8 cellular contexts compared by ENCODE assay signal in the genomic region with DNA sequence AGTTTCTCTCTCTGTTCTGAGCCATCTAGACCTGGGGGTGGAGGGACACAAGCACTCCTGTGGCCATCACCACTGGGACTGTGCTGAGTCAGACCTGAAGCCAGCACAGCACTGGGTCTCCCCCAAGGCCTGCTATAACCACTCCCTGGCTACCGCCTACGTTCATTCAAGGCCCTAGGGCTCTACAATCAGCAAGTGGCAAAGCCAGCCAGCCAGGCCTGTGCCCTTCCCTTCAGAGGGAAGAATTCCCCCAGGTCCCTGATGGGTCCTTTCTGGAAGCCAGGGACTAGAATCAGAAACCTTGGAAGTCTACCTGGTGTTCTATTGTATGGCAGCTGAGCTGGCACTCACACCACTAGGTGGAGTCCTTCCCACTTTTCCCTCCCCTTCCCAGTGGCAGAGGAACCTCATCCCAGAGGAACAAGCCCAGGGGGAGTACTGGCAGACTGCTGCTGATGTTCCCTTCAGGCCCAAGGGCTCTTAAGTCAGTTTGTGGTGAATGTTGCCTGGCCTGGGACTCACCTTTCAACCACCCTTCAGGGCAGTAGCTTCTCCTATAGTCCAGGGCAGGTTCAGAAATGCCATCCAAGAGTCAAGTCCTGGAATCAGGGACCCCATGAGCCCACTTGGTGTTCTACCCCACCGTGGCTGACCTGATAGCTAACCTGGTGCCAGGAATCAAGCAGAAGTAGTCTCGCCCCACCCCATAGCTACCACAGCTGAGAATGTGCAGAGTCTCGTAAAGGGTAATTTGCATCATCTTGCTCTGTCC. TPM values are rescaled to one million over a fixed set of nuclear protein-coding genes. Genes with fewer than 3 reads are reported as not detected.
DNase-seq lines count a peak whose midpoint lies in the region; ATAC-seq and TF ChIP-seq lines count a peak whose summit lies in the region.

No MANE protein-coding gene starts in this region.

- H3K36me3 ChIP-seq in left lung: no peaks in the 10 kb centered on the region

- H3K27me3 ChIP-seq in left lung: no peaks in the 10 kb centered on the region

- no peaks in the 10 kb centered on the region for H3K27me3 Mint-ChIP-seq in activated T-helper 17 cell treated with anti-CD3 and anti-CD28 coated beads, Interleukin-2, amount 50 U/mL, for 72 hours

- no peaks in the 10 kb centered on the region for H3K4me1 ChIP-seq in left lung

- H3K9me3 ChIP-seq in left lung: no peaks in the 10 kb centered on the region

- H3K4me1 Mint-ChIP-seq in activated T-helper 17 cell treated with anti-CD3 and anti-CD28 coated beads, Interleukin-2, amount 50 U/mL, for 72 hours: peaks cover 31% of the 10 kb centered on the region

- intact Hi-C loops in left lung (cut with DNase I): no loop called here

- peaks cover 14% of the 10 kb centered on the region for H3K36me3 Mint-ChIP-seq in activated T-helper 17 cell treated with anti-CD3 and anti-CD28 coated beads, Interleukin-2, amount 50 U/mL, for 72 hours (ENCODE audit: low read depth)

- no peaks in the 10 kb centered on the region for H3K9me3 Mint-ChIP-seq in activated T-helper 17 cell treated with anti-CD3 and anti-CD28 coated beads, Interleukin-2, amount 50 U/mL, for 72 hours

- H3K27ac Mint-ChIP-seq in activated T-helper 17 cell treated with anti-CD3 and anti-CD28 coated beads, Interleukin-2, amount 50 U/mL, for 72 hours: peak overlapping the region; percentile 20

- H3K4me3 ChIP-seq in GM12875 (ENCODE audit: low read depth, low read length): no peak overlapping the region
- no peak overlapping the region for H3K4me3 ChIP-seq in left lung

- no peak overlapping the region for H3K27ac ChIP-seq in C4-2B
- H3K27ac ChIP-seq in left lung: no peak overlapping the region

- TF ChIP-seq CTCF in C4-2B (conservative IDR thresholded peaks at IDR 0.05) (peak; percentile 85), GM12875 (IDR thresholded peaks at IDR 0.05; ENCODE audit: borderline replicate concordance, insufficient read depth, low read depth, low read length) (peak; percentile 62), left lung (IDR thresholded peaks at IDR 0.05) (peak; percentile 27 to 31)

- DNase-seq in left lung (no peak), NCI-H526 treated with DMSO at 0.1 percent for 48 hours (lab: John Stamatoyannopoulos, UW) (no peak), germinal center (ENCODE audit: low spot score) (no peak), anterior cingulate cortex (lab: John Stamatoyannopoulos, UW) (no peak)

- peak overlapping the region; percentile 37 for H3K4me3 Mint-ChIP-seq in activated T-helper 17 cell treated with anti-CD3 and anti-CD28 coated beads, Interleukin-2, amount 50 U/mL, for 72 hours

- peak; percentile 65 for ATAC-seq in HG03108 (IDR thresholded peaks at IDR 0.05; ENCODE audit: unreplicated experiment)
- peak; percentile 97 for ATAC-seq in activated T-helper 17 cell treated with anti-CD3 and anti-CD28 coated beads, Interleukin-2, amount 50 U/mL, for 72 hours (replicated peaks)
- ATAC-seq in left lung: peak; percentile 90

RNA-seq across cellular contexts. Expression of a gene that starts 20.0 kb away (rescaled TPM):
- 10 to 100 TPM; 11.2 to 13.9 TPM for total RNA-seq in activated T-helper 17 cell treated with anti-CD3 and anti-CD28 coated beads, Interleukin-2, amount 50 U/mL, for 72 hours
- total RNA-seq in left lung: 10 to 100 TPM in 1 of 2 donors, 1 to 10 TPM in 1; 6.2 to 11.4 TPM

Comparison
In these comparisons a context has a peak if more than half of its experiments do, and no peak if none do; other contexts are left out.
1. CTCF ChIP-seq: peak in every context shown above with its lines; median percentile 85 in C4-2B; 62 in GM12875; 29 in left lung.